ENCODE assay signal across 19 cellular contexts in the genomic region with DNA sequence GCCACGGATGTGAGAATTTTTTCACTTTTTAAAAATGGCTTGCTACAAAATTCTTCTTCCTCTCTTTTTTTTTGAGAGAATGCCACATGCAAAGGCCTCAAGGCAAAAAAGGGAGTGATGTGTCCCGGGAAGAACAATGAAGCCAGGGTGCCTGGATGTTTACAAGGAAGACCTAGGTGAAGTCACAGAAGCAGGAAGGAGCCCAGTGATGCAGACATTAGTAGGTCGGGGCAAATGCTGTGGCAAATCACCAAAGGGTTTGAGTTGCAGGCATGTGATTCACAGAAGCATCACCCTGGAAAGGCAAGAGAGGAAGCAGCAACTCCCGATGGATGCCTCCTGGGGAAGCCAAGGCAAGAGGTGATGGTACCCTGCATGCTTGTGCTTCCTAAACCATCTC.
"Had no signal": no experiment of that assay in that cellular context is flagged by ENCODE, and none has a peak within 500 bp of the region (broad histone marks: within the 10 kb centered on the region; RNA-seq: fewer than 3 reads in every experiment).

No MANE protein-coding gene starts in this region.

- H3K27ac ChIP-seq: ascending aorta, breast epithelium, dorsolateral prefrontal cortex, esophagus squamous epithelium, lower lobe of right lung, ovary, upper lobe of left lung, VCaP had no signal

- H3K27me3 Mint-ChIP-seq: activated naive CD8-positive, alpha-beta T cell treated with anti-CD3 and anti-CD28 coated beads, Interleukin-2, amount 50 U/mL, for 24 hours; stimulated activated naive CD8-positive, alpha-beta T cell treated with anti-CD3 and anti-CD28 coated beads, Interleukin-15, amount 100 ng/mL, for 72 hours; T-cell had no signal

- H3K27ac Mint-ChIP-seq: activated naive CD4-positive, alpha-beta T cell treated with anti-CD3 and anti-CD28 coated beads for 36 hours; activated naive CD8-positive, alpha-beta T cell treated with anti-CD3 and anti-CD28 coated beads, Interleukin-2, amount 50 U/mL, for 24 hours; activated T-helper 2 cell treated with anti-CD3 and anti-CD28 coated beads, Interferon-gamma antibody, Interleukin-2, Interleukin-4, amounts not matched to agents 10 μg/mL and 5 μg/mL and 100 μg/mL, durations not matched to agents 14 hours and 24 hours and 36 hours; stimulated activated naive CD8-positive, alpha-beta T cell treated with anti-CD3 and anti-CD28 coated beads, Interleukin-15, amount 100 ng/mL, for 72 hours; T-cell had no signal

- H3K9me3 ChIP-seq: ascending aorta, breast epithelium, esophagus squamous epithelium, lower lobe of right lung, ovary, upper lobe of left lung had no signal

- H3K4me3 Mint-ChIP-seq: activated naive CD4-positive, alpha-beta T cell treated with anti-CD3 and anti-CD28 coated beads for 36 hours; activated naive CD8-positive, alpha-beta T cell treated with anti-CD3 and anti-CD28 coated beads, Interleukin-2, amount 50 U/mL, for 24 hours; neural crest cell; stimulated activated naive CD8-positive, alpha-beta T cell treated with anti-CD3 and anti-CD28 coated beads, Interleukin-15, amount 100 ng/mL, for 72 hours; T-cell had no signal

- H3K4me3 ChIP-seq: ascending aorta, breast epithelium, dorsolateral prefrontal cortex, esophagus squamous epithelium, lower lobe of right lung, ovary, upper lobe of left lung had no signal

- H3K36me3 ChIP-seq: ascending aorta, breast epithelium, esophagus squamous epithelium, lower lobe of right lung, ovary had no signal

- H3K9me3 Mint-ChIP-seq: activated naive CD4-positive, alpha-beta T cell treated with anti-CD3 and anti-CD28 coated beads for 36 hours; activated naive CD8-positive, alpha-beta T cell treated with anti-CD3 and anti-CD28 coated beads, Interleukin-2, amount 50 U/mL, for 24 hours; activated T-helper 2 cell treated with anti-CD3 and anti-CD28 coated beads, Interferon-gamma antibody, Interleukin-2, Interleukin-4, amounts not matched to agents 10 μg/mL and 5 μg/mL and 100 μg/mL, durations not matched to agents 14 hours and 24 hours and 36 hours; neural crest cell; stimulated activated naive CD8-positive, alpha-beta T cell treated with anti-CD3 and anti-CD28 coated beads, Interleukin-15, amount 100 ng/mL, for 72 hours; T-cell had no signal

- FAIRE-seq: frontal cortex had no signal

- H3K4me1 ChIP-seq: ascending aorta, breast epithelium, upper lobe of left lung had no signal

- H3K27me3 ChIP-seq: ascending aorta, breast epithelium, dorsolateral prefrontal cortex, esophagus squamous epithelium, ovary, upper lobe of left lung had no signal

- DNase-seq: activated CD4-positive, alpha-beta T cell treated with anti-CD3 and anti-CD28 coated beads, Interleukin-2, amount 50 U/mL, for 48 hours; activated naive CD4-positive, alpha-beta T cell treated with anti-CD3 and anti-CD28 coated beads for 36 hours; activated naive CD8-positive, alpha-beta T cell treated with anti-CD3 and anti-CD28 coated beads, Interleukin-2, amount 50 U/mL, for 24 hours; dorsolateral prefrontal cortex; esophagus squamous epithelium; head of caudate nucleus; left cardiac atrium; lower lobe of right lung; midbrain; ovary; stimulated activated naive CD8-positive, alpha-beta T cell treated with anti-CD3 and anti-CD28 coated beads, Interleukin-15, amount 100 ng/mL, for 72 hours; T-cell; upper lobe of left lung had no signal
